8 cellular contexts compared by ENCODE assay signal in the genomic region with DNA sequence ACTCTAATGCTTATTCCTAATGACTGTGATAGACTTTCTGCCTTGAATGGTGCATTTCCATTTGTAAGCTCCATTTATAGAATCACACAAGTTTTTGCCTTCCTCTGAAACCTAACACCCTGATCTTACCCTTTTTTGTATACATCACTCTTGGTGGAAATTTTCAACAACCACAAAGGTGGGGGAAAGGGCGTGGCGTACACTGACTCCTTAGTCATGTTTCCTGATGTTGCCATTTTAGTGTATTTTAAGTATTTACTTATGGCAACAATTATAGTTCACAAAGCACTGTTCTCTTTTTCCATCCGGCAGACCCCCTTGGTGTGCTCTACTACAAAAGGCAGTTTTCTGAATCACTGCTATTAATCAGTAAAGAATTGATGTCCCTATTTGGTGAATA.
DNase-seq lines count a peak whose midpoint lies in the region; ATAC-seq, FAIRE-seq and TF ChIP-seq lines count a peak whose summit lies in the region.

No MANE protein-coding gene starts in this region.

- CTCF ChIA-PET in HepG2 (lab: Yijun Ruan, JAX; ENCODE audit: low intra/inter-chr PET ratio, low total read pairs) = no interaction called here

- H4K20me1 ChIP-seq in HepG2 (ENCODE audit: insufficient read depth, low read length) = no peaks in the 10 kb centered on the region

- H3K9me3 ChIP-seq in HepG2 (ENCODE audit: low read length) (no peaks in the 10 kb centered on the region), right lobe of liver (no peaks in the 10 kb centered on the region), upper lobe of right lung (no peaks in the 10 kb centered on the region), esophagus squamous epithelium (no peaks in the 10 kb centered on the region)

- no peak overlapping the region for H2AFZ ChIP-seq in HepG2 (ENCODE audit: low read length)

- in situ Hi-C loops in HepG2 (cut with HindIII; ENCODE audit: extremely low pct_ligation_motif_present, low pct_unique_long_range_greater_than_20kb) = no loop called here

- POLR2A ChIA-PET in HepG2 (lab: Yijun Ruan, JAX) = no interaction called here

- intact Hi-C loops in HepG2 (cut with micrococcal nuclease; ENCODE audit: unreplicated experiment) = no loop called here
- intact Hi-C loops in right lobe of liver (cut with DNase I) = no loop called here
- intact Hi-C loops in upper lobe of right lung (cut with DNase I) = no loop called here
- intact Hi-C loops in esophagus squamous epithelium (cut with DNase I) = no loop called here

- H3K4me3 ChIP-seq in HepG2 (replicated peaks in 1 of 3; ENCODE audit: insufficient read depth in 1 of 3, low read depth in 2 of 3, low read length in 3 of 3) (no peak overlapping the region), right lobe of liver (no peak overlapping the region), upper lobe of right lung (no peak overlapping the region), esophagus squamous epithelium (no peak overlapping the region)

- BruUV-seq in HepG2 (replicated peaks; lab: Mats Ljungman, UMichigan) = no TSS peak

- no peaks in the 10 kb centered on the region for H3K36me3 ChIP-seq in HepG2 (replicated peaks in 1 of 2; ENCODE audit: control insufficient read depth in 1 of 2, insufficient read depth in 2 of 2, low read length in 2 of 2)
- H3K36me3 ChIP-seq in right lobe of liver = no peaks in the 10 kb centered on the region
- H3K36me3 ChIP-seq in upper lobe of right lung = no peaks in the 10 kb centered on the region
- H3K36me3 ChIP-seq in esophagus squamous epithelium = peaks cover 0 to 10% (median 0%) of the 10 kb centered on the region in 3 donors

- H3K79me2 ChIP-seq in HepG2 (ENCODE audit: insufficient read depth, low read length) = peaks cover 29% of the 10 kb centered on the region

- TF ChIP-seq EP300 in HepG2 (IDR thresholded peaks at IDR 0.05; ENCODE audit: low read depth in 2 of 2, low read length in 2 of 2) = peak in 1 of 2 experiments; percentile 79; a peak in 1 of 4 replicates
- no peak for TF ChIP-seq EP300 in HepG2 (CRISPR knock-in tag; IDR thresholded peaks at IDR 0.05; ENCODE audit: borderline replicate concordance)

- TF ChIP-seq POLR2A in HepG2 (IDR thresholded peaks at IDR 0.05; ENCODE audit: insufficient read depth in 1 of 2, low read depth in 2 of 2, low read length in 2 of 2) (no peak), right lobe of liver (IDR thresholded peaks at IDR 0.05) (no peak), esophagus squamous epithelium (IDR thresholded peaks at IDR 0.05) (no peak)

- H3K9ac ChIP-seq in HepG2 (ENCODE audit: insufficient read depth, low read depth, low read length) = no peak overlapping the region

- TF ChIP-seq CTCF in HepG2 (CRISPR knock-in tag; IDR thresholded peaks at IDR 0.05) = no peak
- TF ChIP-seq CTCF in right lobe of liver (IDR thresholded peaks at IDR 0.05) = no peak
- no peak for TF ChIP-seq CTCF in upper lobe of right lung (IDR thresholded peaks at IDR 0.05)
- no peak for TF ChIP-seq CTCF in esophagus squamous epithelium (IDR thresholded peaks at IDR 0.05)

- ATAC-seq in HepG2 (no peak; the same call in 2 of the 3 replicates), right lobe of liver (no peak), upper lobe of right lung (peak; percentile 18), GM21825 (IDR thresholded peaks at IDR 0.05; ENCODE audit: unreplicated experiment) (no peak)

- no peak for FAIRE-seq in HepG2 (lab: Jason Lieb, UNC)

- H3K4me1 ChIP-seq in HepG2 (ENCODE audit: insufficient read depth, low read length) = peaks cover 55% of the 10 kb centered on the region
- H3K4me1 ChIP-seq in right lobe of liver = peaks cover 3 to 39% (median 19%) of the 10 kb centered on the region in 4 donors
- H3K4me1 ChIP-seq in upper lobe of right lung = peaks cover 30% of the 10 kb centered on the region
- peaks cover 4 to 42% (median 28%) of the 10 kb centered on the region in 3 donors for H3K4me1 ChIP-seq in esophagus squamous epithelium

- H3K27me3 ChIP-seq in HepG2 (ENCODE audit: control insufficient read depth in 1 of 2, insufficient read depth in 2 of 2, low read length in 2 of 2) (no peaks in the 10 kb centered on the region), right lobe of liver (no peaks in the 10 kb centered on the region), upper lobe of right lung (no peaks in the 10 kb centered on the region), esophagus squamous epithelium (no peaks in the 10 kb centered on the region)

- WGBS in HepG2 (ENCODE audit: low lambda C conversion rate) = 84% methylated on average over 3 of the region's 3 CpGs
- 62% methylated on average over 3 of the region's 3 CpGs for WGBS in right lobe of liver (ENCODE audit: insufficient coverage, low coverage, low lambda C conversion rate, missing lambda C conversion rate)
- WGBS in esophagus squamous epithelium, 2 donors = 23 to 35% methylated on average over 3 of the region's 3 CpGs

- no peak for TF ChIP-seq RAD21 in HepG2 (CRISPR knock-in tag; IDR thresholded peaks at IDR 0.05)

- H3K4me2 ChIP-seq in HepG2 (ENCODE audit: low read depth, low read length) = no peak overlapping the region

- peak overlapping the region; percentile 19 for H3K27ac ChIP-seq in HepG2 (ENCODE audit: extremely low read length, insufficient read depth, low read length)
- H3K27ac ChIP-seq in right lobe of liver = peak overlapping the region in 1 of 3 donors; percentile 1
- H3K27ac ChIP-seq in upper lobe of right lung = no peak overlapping the region
- H3K27ac ChIP-seq in esophagus squamous epithelium = peak overlapping the region in 2 of 4 donors; percentile 15 to 47

- DNase-seq in HepG2 (ENCODE audit: low spot score) (peak; percentile 33), right lobe of liver (no peak), kidney tubule cell (ENCODE audit: low spot score) (peak; percentile 29), upper lobe of right lung (no peak), NCI-H2029 (lab: John Stamatoyannopoulos, UW) (no peak), esophagus squamous epithelium (lab: John Stamatoyannopoulos, UW) (no peak)
- DNase-seq in activated CD8-positive, alpha-beta memory T cell treated with anti-CD3 and anti-CD28 coated beads, Interleukin-2, amount 50 U/mL, for 4 hours = peak; percentile 74

TF ChIP-seq in HepG2, 621 proteins besides CTCF, POLR2A, EP300 and RAD21 (continues in another document):
- no peak for TF ChIP-seq SOX5 (CRISPR knock-in tag; IDR thresholded peaks at IDR 0.05; ENCODE audit: borderline replicate concordance)
- TF ChIP-seq, protein P1, sequence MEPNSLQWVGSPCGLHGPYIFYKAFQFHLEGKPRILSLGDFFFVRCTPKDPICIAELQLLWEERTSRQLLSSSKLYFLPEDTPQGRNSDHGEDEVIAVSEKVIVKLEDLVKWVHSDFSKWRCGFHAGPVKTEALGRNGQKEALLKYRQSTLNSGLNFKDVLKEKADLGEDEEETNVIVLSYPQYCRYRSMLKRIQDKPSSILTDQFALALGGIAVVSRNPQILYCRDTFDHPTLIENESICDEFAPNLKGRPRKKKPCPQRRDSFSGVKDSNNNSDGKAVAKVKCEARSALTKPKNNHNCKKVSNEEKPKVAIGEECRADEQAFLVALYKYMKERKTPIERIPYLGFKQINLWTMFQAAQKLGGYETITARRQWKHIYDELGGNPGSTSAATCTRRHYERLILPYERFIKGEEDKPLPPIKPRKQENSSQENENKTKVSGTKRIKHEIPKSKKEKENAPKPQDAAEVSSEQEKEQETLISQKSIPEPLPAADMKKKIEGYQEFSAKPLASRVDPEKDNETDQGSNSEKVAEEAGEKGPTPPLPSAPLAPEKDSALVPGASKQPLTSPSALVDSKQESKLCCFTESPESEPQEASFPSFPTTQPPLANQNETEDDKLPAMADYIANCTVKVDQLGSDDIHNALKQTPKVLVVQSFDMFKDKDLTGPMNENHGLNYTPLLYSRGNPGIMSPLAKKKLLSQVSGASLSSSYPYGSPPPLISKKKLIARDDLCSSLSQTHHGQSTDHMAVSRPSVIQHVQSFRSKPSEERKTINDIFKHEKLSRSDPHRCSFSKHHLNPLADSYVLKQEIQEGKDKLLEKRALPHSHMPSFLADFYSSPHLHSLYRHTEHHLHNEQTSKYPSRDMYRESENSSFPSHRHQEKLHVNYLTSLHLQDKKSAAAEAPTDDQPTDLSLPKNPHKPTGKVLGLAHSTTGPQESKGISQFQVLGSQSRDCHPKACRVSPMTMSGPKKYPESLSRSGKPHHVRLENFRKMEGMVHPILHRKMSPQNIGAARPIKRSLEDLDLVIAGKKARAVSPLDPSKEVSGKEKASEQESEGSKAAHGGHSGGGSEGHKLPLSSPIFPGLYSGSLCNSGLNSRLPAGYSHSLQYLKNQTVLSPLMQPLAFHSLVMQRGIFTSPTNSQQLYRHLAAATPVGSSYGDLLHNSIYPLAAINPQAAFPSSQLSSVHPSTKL (CRISPR knock-in tag; IDR thresholded peaks at IDR 0.05) = peak; percentile 34; the same call in 1 of the 2 replicates
- no peak for TF ChIP-seq MIER2 (CRISPR knock-in tag; IDR thresholded peaks at IDR 0.05)
- no peak for TF ChIP-seq FOXP1 (IDR thresholded peaks at IDR 0.05)
- 0 out of 2 replicates have a peak, but pooled peaks have one; percentile 42 for TF ChIP-seq FOXP1 (CRISPR knock-in tag; IDR thresholded peaks at IDR 0.05)
- TF ChIP-seq, protein P2, sequence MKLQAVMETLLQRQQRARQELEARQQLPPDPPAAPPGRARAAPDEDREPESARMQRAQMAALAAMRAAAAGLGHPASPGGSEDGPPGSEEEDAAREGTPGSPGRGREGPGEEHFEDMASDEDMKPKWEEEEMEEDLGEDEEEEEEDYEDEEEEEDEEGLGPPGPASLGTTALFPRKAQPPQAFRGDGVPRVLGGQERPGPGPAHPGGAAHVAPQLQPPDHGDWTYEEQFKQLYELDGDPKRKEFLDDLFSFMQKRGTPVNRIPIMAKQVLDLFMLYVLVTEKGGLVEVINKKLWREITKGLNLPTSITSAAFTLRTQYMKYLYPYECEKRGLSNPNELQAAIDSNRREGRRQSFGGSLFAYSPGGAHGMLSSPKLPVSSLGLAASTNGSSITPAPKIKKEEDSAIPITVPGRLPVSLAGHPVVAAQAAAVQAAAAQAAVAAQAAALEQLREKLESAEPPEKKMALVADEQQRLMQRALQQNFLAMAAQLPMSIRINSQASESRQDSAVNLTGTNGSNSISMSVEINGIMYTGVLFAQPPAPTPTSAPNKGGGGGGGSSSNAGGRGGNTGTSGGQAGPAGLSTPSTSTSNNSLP (IDR thresholded peaks at IDR 0.05; ENCODE audit: low read depth, low read length) = no peak
- no peak for TF ChIP-seq PHF21A (CRISPR knock-in tag; IDR thresholded peaks at IDR 0.05)
- TF ChIP-seq NFATC3 (CRISPR knock-in tag; IDR thresholded peaks at IDR 0.05) = no peak
- TF ChIP-seq, protein P3, sequence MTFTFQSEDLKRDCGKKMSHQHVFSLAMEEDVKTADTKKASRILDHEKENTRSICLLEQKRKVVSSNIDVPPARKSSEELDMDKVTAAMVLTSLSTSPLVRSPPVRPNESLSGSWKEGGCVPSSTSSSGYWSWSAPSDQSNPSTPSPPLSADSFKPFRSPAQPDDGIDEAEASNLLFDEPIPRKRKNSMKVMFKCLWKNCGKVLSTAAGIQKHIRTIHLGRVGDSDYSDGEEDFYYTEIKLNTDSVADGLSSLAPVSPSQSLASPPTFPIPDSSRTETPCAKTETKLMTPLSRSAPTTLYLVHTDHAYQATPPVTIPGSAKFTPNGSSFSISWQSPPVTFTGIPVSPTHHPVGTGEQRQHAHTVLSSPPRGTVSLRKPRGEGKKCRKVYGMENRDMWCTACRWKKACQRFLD (CRISPR knock-in tag; IDR thresholded peaks at IDR 0.05; ENCODE audit: borderline replicate concordance) = no peak
- TF ChIP-seq ZMYM3 (CRISPR knock-in tag; IDR thresholded peaks at IDR 0.05) = no peak

Comparison
In these comparisons a context has a peak if more than half of its experiments do, and no peak if none do; other contexts are left out.
1. DNase-seq: peak in HepG2 (single experiment), activated CD8-positive, alpha-beta memory T cell treated with anti-CD3 and anti-CD28 coated beads, Interleukin-2, amount 50 U/mL, for 4 hours (single experiment) and kidney tubule cell (single experiment); none in right lobe of liver (0 of 3), upper lobe of right lung (single experiment), NCI-H2029 (single experiment) and esophagus squamous epithelium (single experiment).